ENCODE assay signal across 7 cellular contexts in the genomic region with DNA sequence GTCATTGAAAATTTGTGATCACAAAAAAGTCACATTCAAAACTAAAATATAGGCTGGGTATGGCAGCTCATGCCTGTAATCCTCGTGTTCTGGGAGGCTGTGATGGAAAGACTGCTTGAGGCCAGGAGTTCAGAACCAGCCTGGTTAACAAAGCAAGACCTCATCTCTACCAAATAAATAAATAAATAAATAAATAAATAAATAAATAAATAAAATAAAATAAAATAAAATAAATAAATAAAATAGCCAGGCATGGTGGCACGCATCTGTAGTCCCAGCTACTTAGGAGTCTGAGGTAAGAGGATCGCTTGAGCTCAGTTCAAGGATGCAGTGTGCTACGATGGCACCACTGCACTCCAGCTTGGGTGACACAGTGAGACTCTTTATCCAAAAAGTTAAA.
"Had no signal": no experiment of that assay in that cellular context is flagged by ENCODE, and none has a peak within 500 bp of the region (broad histone marks: within the 10 kb centered on the region; RNA-seq: fewer than 3 reads in every experiment).

No MANE protein-coding gene starts in this region.

- H3K4me3 ChIP-seq: K562 had no signal

- H3K27ac ChIP-seq: HL-60 had no signal

- ATAC-seq: HepG2, K562 had no signal

- H3K4me3 Mint-ChIP-seq: IgD-negative memory B cell had no signal

- H3K9me3 Mint-ChIP-seq: IgD-negative memory B cell had no signal

- H3K27ac Mint-ChIP-seq: IgD-negative memory B cell had no signal

- DNase-seq: IMR-90, KBM-7, KG1 had no signal

- H3K27me3 Mint-ChIP-seq: IgD-negative memory B cell had no signal

- H3K4me1 Mint-ChIP-seq: IgD-negative memory B cell had no signal
